8 cellular contexts compared by ENCODE assay signal in genomic region chr12:53626702-53627169, GRCh38. TPM values are rescaled to one million over a fixed set of nuclear protein-coding genes. Genes with fewer than 3 reads are reported as not detected.
DNase-seq lines count a peak whose midpoint lies in the region; ATAC-seq and TF ChIP-seq lines count a peak whose summit lies in the region.

No MANE protein-coding gene starts in this region.

- H3K27ac Mint-ChIP-seq in activated CD8-positive, alpha-beta T cell treated with anti-CD3 and anti-CD28 coated beads for 36 hours: peak overlapping the region; percentile 98

- H3K4me3 ChIP-seq in left lung: peak overlapping the region; percentile 47 to 80
- peak overlapping the region; percentile 71 for H3K4me3 ChIP-seq in upper lobe of right lung

- no peaks in the 10 kb centered on the region for H3K27me3 Mint-ChIP-seq in activated CD8-positive, alpha-beta T cell treated with anti-CD3 and anti-CD28 coated beads for 36 hours

- CTCF ChIA-PET in activated CD8-positive, alpha-beta T cell treated with anti-CD3 and anti-CD28 coated beads for 36 hours (lab: Charles Lee): interaction anchor here (0.6 to 1.9 kb wide), 5 partner anchors 9 to 104 kb away, joined by 3 to 11 read pairs (median 3); partner anchors contain the start of gene ATP5MC2

- POLR2A ChIA-PET in activated CD8-positive, alpha-beta T cell treated with anti-CD3 and anti-CD28 coated beads for 36 hours (lab: Charles Lee): interaction anchor here (0.6 to 3.7 kb wide), 5 partner anchors 11 to 120 kb away, joined by 3 to 15 read pairs (median 4); partner anchors contain the start of gene ATP5MC2

- peaks cover 25 to 43% of the 10 kb centered on the region in 2 donors for H3K4me1 ChIP-seq in left lung
- peaks cover 20% of the 10 kb centered on the region for H3K4me1 ChIP-seq in upper lobe of right lung

- no peaks in the 10 kb centered on the region for H3K27me3 ChIP-seq in left lung
- no peaks in the 10 kb centered on the region for H3K27me3 ChIP-seq in upper lobe of right lung

- peaks cover 2% of the 10 kb centered on the region for H3K36me3 Mint-ChIP-seq in activated CD8-positive, alpha-beta T cell treated with anti-CD3 and anti-CD28 coated beads for 36 hours (ENCODE audit: low read depth)

- H3K4me1 Mint-ChIP-seq in activated CD8-positive, alpha-beta T cell treated with anti-CD3 and anti-CD28 coated beads for 36 hours (ENCODE audit: low read depth): peaks cover 35% of the 10 kb centered on the region

- TF ChIP-seq CTCF in activated CD8-positive, alpha-beta T cell treated with anti-CD3 and anti-CD28 coated beads for 36 hours (IDR thresholded peaks at IDR 0.05): no peak
- no peak for TF ChIP-seq CTCF in left lung (IDR thresholded peaks at IDR 0.05)
- no peak for TF ChIP-seq CTCF in upper lobe of right lung (IDR thresholded peaks at IDR 0.05)

- DNase-seq in activated CD8-positive, alpha-beta T cell treated with anti-CD3 and anti-CD28 coated beads for 36 hours: no peak
- no peak for DNase-seq in left lung
- no peak for DNase-seq in upper lobe of right lung
- no peak for DNase-seq in OCI-M1 (lab: John Stamatoyannopoulos, UW)
- DNase-seq in SKM-1 treated with dmso at 0.1 percent for 144 hours (lab: John Stamatoyannopoulos, UW; ENCODE audit: unreplicated experiment): no peak
- DNase-seq in activated CD8-positive, alpha-beta memory T cell treated with anti-CD3 and anti-CD28 coated beads, Interleukin-2, amount 50 U/mL, for 4 hours: no peak

- intact Hi-C loops in activated CD8-positive, alpha-beta T cell treated with anti-CD3 and anti-CD28 coated beads for 36 hours (cut with micrococcal nuclease): no loop called here
- intact Hi-C loops in left lung (cut with DNase I) (no loop called here), upper lobe of right lung (cut with DNase I) (no loop called here)

- H3K36me3 ChIP-seq in left lung: no peaks in the 10 kb centered on the region
- no peaks in the 10 kb centered on the region for H3K36me3 ChIP-seq in upper lobe of right lung

- H3K9me3 ChIP-seq in left lung (no peaks in the 10 kb centered on the region), upper lobe of right lung (no peaks in the 10 kb centered on the region)

- peak overlapping the region in 1 of 2 donors; percentile 91 for H3K27ac ChIP-seq in left lung
- H3K27ac ChIP-seq in upper lobe of right lung: peak overlapping the region; percentile 98

- no peaks in the 10 kb centered on the region for H3K9me3 Mint-ChIP-seq in activated CD8-positive, alpha-beta T cell treated with anti-CD3 and anti-CD28 coated beads for 36 hours

- ATAC-seq in GM18498 (IDR thresholded peaks at IDR 0.05; ENCODE audit: unreplicated experiment) (peak; percentile 2), HG02610 (IDR thresholded peaks at IDR 0.05; ENCODE audit: unreplicated experiment) (peak; percentile 9), left lung (no peak), upper lobe of right lung (no peak)
- ATAC-seq in activated CD8-positive, alpha-beta T cell treated with anti-CD3 and anti-CD28 coated beads for 36 hours: no peak

- H3K4me3 Mint-ChIP-seq in activated CD8-positive, alpha-beta T cell treated with anti-CD3 and anti-CD28 coated beads for 36 hours: peak overlapping the region; percentile 97

RNA-seq across cellular contexts. Expression of gene ATF7, which starts 0.6 kb away (rescaled TPM):
- 10 to 100 TPM; 22.0 to 22.6 TPM for total RNA-seq in activated CD8-positive, alpha-beta T cell treated with anti-CD3 and anti-CD28 coated beads for 36 hours
- 10 to 100 TPM; 48.7 to 58.5 TPM for total RNA-seq in left lung
- 54.0 TPM for total RNA-seq in upper lobe of right lung

RNA-seq across cellular contexts. Expression of gene ATP5MC2, which starts 49.1 kb away (rescaled TPM):
- 100 to 1,000 TPM; 365 to 378 TPM for total RNA-seq in activated CD8-positive, alpha-beta T cell treated with anti-CD3 and anti-CD28 coated beads for 36 hours
- total RNA-seq in left lung (100 to 1,000 TPM; 247 to 263 TPM), upper lobe of right lung (236 TPM)

Comparison
In these comparisons a context has a peak if more than half of its experiments do, and no peak if none do; other contexts are left out.
1. ATAC-seq: peak in GM18498 (single experiment) and HG02610 (single experiment); none in activated CD8-positive, alpha-beta T cell treated with anti-CD3 and anti-CD28 coated beads for 36 hours (single experiment), left lung (single experiment) and upper lobe of right lung (single experiment).